Comparison of ENCODE assay signal across 8 cellular contexts in genomic region chr19:27792576-27793127, GRCh38.
DNase-seq lines count a peak whose midpoint lies in the region; ATAC-seq and TF ChIP-seq lines count a peak whose summit lies in the region.

No MANE protein-coding gene starts in this region.

- peak overlapping the region; percentile 23; the same call in 1 of the 2 replicates for H3K27ac ChIP-seq in SJSA1

- no peak for DNase-seq in GM12864 (ENCODE audit: low read depth)
- no peak for DNase-seq in SJSA1 (ENCODE audit: low read depth in 1 of 2, low spot score in 2 of 2)
- no peak for DNase-seq in fibroblast of pulmonary artery (ENCODE audit: low read depth)
- DNase-seq in retinal pigment epithelial cell (ENCODE audit: low read depth): no peak
- no peak for DNase-seq in NCI-H128 (lab: John Stamatoyannopoulos, UW; ENCODE audit: unreplicated experiment)
- no peak for DNase-seq in left lobe of liver (ENCODE audit: low spot score)
- no peak for DNase-seq in NCI-H1092 treated with DMSO at 0.1 percent for 48 hours (lab: John Stamatoyannopoulos, UW)

- no peaks in the 10 kb centered on the region for H3K27me3 ChIP-seq in SJSA1 (replicated peaks)

- H3K36me3 ChIP-seq in SJSA1: peaks cover 4% of the 10 kb centered on the region

- no peaks in the 10 kb centered on the region for H3K9me3 ChIP-seq in SJSA1 (replicated peaks)

- H3K4me3 ChIP-seq in GM12864 (ENCODE audit: low read depth, low read length) (peak overlapping the region; percentile 68), SJSA1 (peak overlapping the region; percentile 63), fibroblast of pulmonary artery (replicated peaks; ENCODE audit: low read depth, low read length) (peak overlapping the region; percentile 98), retinal pigment epithelial cell (ENCODE audit: low read length) (peak overlapping the region; percentile 81)

- H3K4me1 ChIP-seq in SJSA1 (replicated peaks): peaks cover 6% of the 10 kb centered on the region; the same call in 1 of the 2 replicates

- no peak for ATAC-seq in GM21515 (IDR thresholded peaks at IDR 0.05; ENCODE audit: unreplicated experiment)
- no peak for ATAC-seq in left lobe of liver

- TF ChIP-seq CTCF in GM12864 (IDR thresholded peaks at IDR 0.05; ENCODE audit: low read depth, low read length, missing control alignments): no peak
- no peak for TF ChIP-seq CTCF in fibroblast of pulmonary artery (IDR thresholded peaks at IDR 0.05; ENCODE audit: low read length, missing control alignments)
- no peak for TF ChIP-seq CTCF in retinal pigment epithelial cell (conservative IDR thresholded peaks at IDR 0.05; ENCODE audit: low read depth, low read length)
